Comparison of ENCODE assay signal across 8 cellular contexts in the genomic region with DNA sequence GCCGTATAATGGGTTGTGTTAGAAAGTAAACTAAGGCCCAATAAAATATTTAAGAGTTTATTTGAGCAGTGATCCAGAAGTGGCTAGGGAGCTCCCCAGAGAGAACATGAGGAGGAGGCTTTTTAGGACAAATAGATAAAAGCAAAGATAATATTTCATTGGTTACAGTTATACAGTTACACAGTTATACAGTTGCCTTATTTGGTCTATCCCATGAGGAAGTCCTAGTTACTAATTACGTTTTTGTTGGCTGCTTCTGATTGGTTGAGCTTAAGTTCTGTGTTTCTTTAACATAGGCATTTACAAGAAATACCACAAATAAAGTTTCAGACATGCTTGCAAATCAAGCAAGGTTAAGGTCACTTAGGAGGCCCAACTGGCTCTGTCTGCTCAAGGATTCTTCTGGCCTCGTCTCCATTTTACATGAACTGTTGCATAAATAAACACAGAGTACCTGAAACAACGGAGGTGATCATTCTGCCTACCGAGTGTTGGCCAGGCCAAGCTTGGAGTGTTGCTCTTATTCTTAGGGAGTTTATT. TPM values are rescaled to one million over a fixed set of nuclear protein-coding genes. Genes with fewer than 3 reads are reported as not detected.
DNase-seq lines count a peak whose midpoint lies in the region; ATAC-seq lines count a peak whose summit lies in the region.

No MANE protein-coding gene starts in this region.

- H3K27ac Mint-ChIP-seq in T-helper 17 cell, result no peak overlapping the region

- no peaks in the 10 kb centered on the region for H3K9me3 ChIP-seq in T-helper 17 cell (ENCODE audit: control insufficient read depth, low read length, poor library complexity, severe bottlenecking)

- peak; percentile 94 for ATAC-seq in GM18868 (IDR thresholded peaks at IDR 0.05; ENCODE audit: unreplicated experiment)
- peak; percentile 83 for ATAC-seq in HG03175 (IDR thresholded peaks at IDR 0.05; ENCODE audit: unreplicated experiment)
- ATAC-seq in T-helper 17 cell, result peak; percentile 89

- H3K27me3 Mint-ChIP-seq in T-helper 17 cell, result peaks cover 67% of the 10 kb centered on the region

- DNase-seq in AG08395 (ENCODE audit: low spot score) (peak; percentile 63), T-helper 17 cell (no peak), fibroblast of peridontal ligament (ENCODE audit: extremely low read depth) (peak; percentile 78), non-pigmented ciliary epithelial cell (ENCODE audit: low read depth) (peak; percentile 52)
- no peak for DNase-seq in activated effector memory CD4-positive, alpha-beta T cell treated with anti-CD3 and anti-CD28 coated beads, Interleukin-2, amount 50 U/mL, for 16 hours
- no peak for DNase-seq in stimulated activated CD4-positive, alpha-beta T cell treated with anti-CD3 and anti-CD28 coated beads, Interleukin-2, amount 100 ng/mL, for 48 hours

- H3K36me3 Mint-ChIP-seq in T-helper 17 cell (ENCODE audit: low read depth), result no peaks in the 10 kb centered on the region

- H3K4me3 Mint-ChIP-seq in T-helper 17 cell, result peak overlapping the region; percentile 91

- H3K4me1 Mint-ChIP-seq in T-helper 17 cell, result peaks cover 19% of the 10 kb centered on the region

RNA-seq across cellular contexts. Expression of gene UBD, which starts 7.0 kb away (rescaled TPM):
- not detected for total RNA-seq in T-helper 17 cell

RNA-seq across cellular contexts. Expression of gene OR2H2, which starts 32.3 kb away (rescaled TPM):
- total RNA-seq in T-helper 17 cell, result not detected

Comparison
In these comparisons a context has a peak if more than half of its experiments do, and no peak if none do; other contexts are left out.
1. DNase-seq: peak in AG08395 (single experiment), fibroblast of peridontal ligament (single experiment) and non-pigmented ciliary epithelial cell (single experiment); none in T-helper 17 cell (0 of 3), activated effector memory CD4-positive, alpha-beta T cell treated with anti-CD3 and anti-CD28 coated beads, Interleukin-2, amount 50 U/mL, for 16 hours (single experiment) and stimulated activated CD4-positive, alpha-beta T cell treated with anti-CD3 and anti-CD28 coated beads, Interleukin-2, amount 100 ng/mL, for 48 hours (0 of 2).
2. Peak in every context shown above with its lines, with median percentiles within 50 percentile points of each other: ATAC-seq.